In the genomic region with DNA sequence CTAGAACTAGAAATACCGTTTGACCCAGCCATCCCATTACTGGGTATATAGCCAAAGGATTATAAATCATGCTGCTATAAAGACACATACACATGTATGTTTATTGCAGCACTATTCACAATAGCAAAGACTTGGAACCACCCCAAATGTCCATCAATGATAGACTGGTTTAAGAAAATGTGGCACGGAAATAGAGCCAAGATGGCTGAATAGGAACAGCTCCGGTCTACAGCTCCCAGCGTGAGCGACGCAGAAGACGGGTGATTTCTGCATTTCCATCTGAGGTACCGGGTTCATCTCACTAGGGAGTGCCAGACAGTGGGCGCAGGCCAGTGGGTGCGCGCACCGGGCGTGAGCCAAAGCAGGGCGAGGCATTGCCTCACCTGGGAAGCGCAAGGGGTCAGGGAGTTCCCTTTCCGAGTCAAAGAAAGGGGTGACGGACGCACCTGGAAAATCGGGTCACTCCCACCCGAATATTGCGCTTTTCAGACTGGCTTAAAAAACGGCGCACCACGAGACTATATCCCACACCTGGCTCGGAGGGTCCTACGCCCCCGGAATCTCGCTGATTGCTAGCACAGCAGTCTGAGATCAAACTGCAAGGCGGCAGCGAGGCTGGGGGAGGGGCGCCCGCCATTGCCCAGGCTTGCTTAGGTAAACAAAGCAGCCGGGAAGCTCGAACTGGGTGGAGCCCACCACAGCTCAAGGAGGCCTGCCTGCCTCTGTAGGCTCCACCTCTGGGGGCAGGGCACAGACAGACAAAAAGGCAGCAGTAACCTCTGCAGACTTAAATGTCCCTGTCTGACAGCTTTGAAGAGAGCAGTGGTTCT, we compare ENCODE assay signal across 7 cellular contexts. TPM values are rescaled to one million over a fixed set of nuclear protein-coding genes. Genes with fewer than 3 reads are reported as not detected.
DNase-seq lines count a peak whose midpoint lies in the region; ATAC-seq and TF ChIP-seq lines count a peak whose summit lies in the region.
"Not testable (repeated sequence)": the region's sequence is repeated elsewhere in the genome, so short reads cannot be mapped to it uniquely, and the experiment has no call there.

No MANE protein-coding gene starts in this region.

- not testable (repeated sequence) for H3K4me1 Mint-ChIP-seq in MCF 10A (ENCODE audit: insufficient read depth, unreplicated experiment); progenitor cell of endocrine pancreas (ENCODE audit: low read depth)

- ATAC-seq in RWPE2 (ENCODE audit: low read depth) = not testable (repeated sequence)

- H3K4me3 ChIP-seq in RWPE2 (ENCODE audit: severe bottlenecking) = peak overlapping the region; percentile 24
- H3K4me3 ChIP-seq in fibroblast of villous mesenchyme (ENCODE audit: low read depth, low read length) = peak overlapping the region; percentile 47

- H3K4me3 Mint-ChIP-seq in MCF 10A (ENCODE audit: unreplicated experiment) (peak overlapping the region; percentile 75), progenitor cell of endocrine pancreas (ENCODE audit: low read depth) (peak overlapping the region; percentile 42)

- H3K27me3 Mint-ChIP-seq in MCF 10A (ENCODE audit: insufficient read depth, unreplicated experiment); progenitor cell of endocrine pancreas: not testable (repeated sequence)

- POLR2A ChIA-PET in HEK293T (lab: Yijun Ruan, JAX) = not testable (repeated sequence)
- POLR2A ChIA-PET in MCF 10A (lab: Yijun Ruan, JAX) = interaction anchor here (0.6 kb wide), 1 partner anchor 23 kb away, joined by 4 read pairs; no protein-coding TSS in a partner anchor

- H3K4me1 ChIP-seq in RWPE2 (ENCODE audit: insufficient read depth, poor library complexity, severe bottlenecking) = not testable (repeated sequence)

- peak overlapping the region; percentile 42 for H3K27ac ChIP-seq in RWPE2 (ENCODE audit: poor library complexity, severe bottlenecking)

- not testable (repeated sequence) for H3K36me3 ChIP-seq in RWPE2 (ENCODE audit: low read depth)

- intact Hi-C loops in MCF 10A (cut with micrococcal nuclease) = not testable (repeated sequence)

- H3K9me3 Mint-ChIP-seq in MCF 10A (ENCODE audit: unreplicated experiment); progenitor cell of endocrine pancreas (ENCODE audit: low read depth): not testable (repeated sequence)

- peak overlapping the region; percentile 75 for H3K27ac Mint-ChIP-seq in MCF 10A (ENCODE audit: low read depth, unreplicated experiment)
- not testable (repeated sequence) for H3K27ac Mint-ChIP-seq in progenitor cell of endocrine pancreas

- BruUV-seq in MCF 10A (replicated peaks; lab: Mats Ljungman, UMichigan) = not testable (repeated sequence)

- not testable (repeated sequence) for TF ChIP-seq CTCF in RWPE2 (IDR thresholded peaks at IDR 0.05; ENCODE audit: poor library complexity, severe bottlenecking); MCF 10A (IDR thresholded peaks at IDR 0.05; ENCODE audit: unreplicated experiment); fibroblast of villous mesenchyme (IDR thresholded peaks at IDR 0.05; ENCODE audit: insufficient read depth, low read depth, low read length); progenitor cell of endocrine pancreas (IDR thresholded peaks at IDR 0.05; ENCODE audit: unreplicated experiment)

- CTCF ChIA-PET in HEK293T (lab: Yijun Ruan, JAX); MCF 10A (lab: Yijun Ruan, JAX): not testable (repeated sequence)

- not testable (repeated sequence) for H3K27me3 ChIP-seq in RWPE2 (ENCODE audit: insufficient read depth, poor library complexity, severe bottlenecking)

- DNase-seq in DMS53 (lab: John Stamatoyannopoulos, UW) (peak; percentile 54), NCI-H1417 (lab: John Stamatoyannopoulos, UW) (peak in 2 of 3 experiments; percentile 17 to 54)
- not testable (repeated sequence) for DNase-seq in HEK293T (ENCODE audit: extremely low spot score); RWPE2 (ENCODE audit: low spot score); MCF 10A (ENCODE audit: unreplicated experiment); fibroblast of villous mesenchyme (ENCODE audit: low read depth); progenitor cell of endocrine pancreas (ENCODE audit: low spot score, unreplicated experiment)

- H3K9me3 ChIP-seq in RWPE2 (ENCODE audit: severe bottlenecking) = not testable (repeated sequence)

- not testable (repeated sequence) for H3K36me3 Mint-ChIP-seq in MCF 10A (ENCODE audit: insufficient read depth, unreplicated experiment); progenitor cell of endocrine pancreas (ENCODE audit: insufficient read depth)

TF ChIP-seq in HEK293T, 16 proteins besides CTCF, POLR2A, EP300 and RAD21:
- TF ChIP-seq L3MBTL2 (conservative IDR thresholded peaks at IDR 0.05) (peak; percentile 63), PKNOX1 (IDR thresholded peaks at IDR 0.05) (0 out of 2 replicates have a peak, but pooled peaks have one; percentile 23)

RNA-seq across cellular contexts. Expression of gene HYCC1, which starts 21.8 kb away (rescaled TPM):
- 48.9 and 49.1 TPM in 2 replicates for total RNA-seq in MCF 10A (2022)
- total RNA-seq in fibroblast of villous mesenchyme = 59.3 and 69.1 TPM in 2 replicates
- total RNA-seq in progenitor cell of endocrine pancreas = 65.2 and 66.0 TPM in 2 replicates
